In the genomic region with DNA sequence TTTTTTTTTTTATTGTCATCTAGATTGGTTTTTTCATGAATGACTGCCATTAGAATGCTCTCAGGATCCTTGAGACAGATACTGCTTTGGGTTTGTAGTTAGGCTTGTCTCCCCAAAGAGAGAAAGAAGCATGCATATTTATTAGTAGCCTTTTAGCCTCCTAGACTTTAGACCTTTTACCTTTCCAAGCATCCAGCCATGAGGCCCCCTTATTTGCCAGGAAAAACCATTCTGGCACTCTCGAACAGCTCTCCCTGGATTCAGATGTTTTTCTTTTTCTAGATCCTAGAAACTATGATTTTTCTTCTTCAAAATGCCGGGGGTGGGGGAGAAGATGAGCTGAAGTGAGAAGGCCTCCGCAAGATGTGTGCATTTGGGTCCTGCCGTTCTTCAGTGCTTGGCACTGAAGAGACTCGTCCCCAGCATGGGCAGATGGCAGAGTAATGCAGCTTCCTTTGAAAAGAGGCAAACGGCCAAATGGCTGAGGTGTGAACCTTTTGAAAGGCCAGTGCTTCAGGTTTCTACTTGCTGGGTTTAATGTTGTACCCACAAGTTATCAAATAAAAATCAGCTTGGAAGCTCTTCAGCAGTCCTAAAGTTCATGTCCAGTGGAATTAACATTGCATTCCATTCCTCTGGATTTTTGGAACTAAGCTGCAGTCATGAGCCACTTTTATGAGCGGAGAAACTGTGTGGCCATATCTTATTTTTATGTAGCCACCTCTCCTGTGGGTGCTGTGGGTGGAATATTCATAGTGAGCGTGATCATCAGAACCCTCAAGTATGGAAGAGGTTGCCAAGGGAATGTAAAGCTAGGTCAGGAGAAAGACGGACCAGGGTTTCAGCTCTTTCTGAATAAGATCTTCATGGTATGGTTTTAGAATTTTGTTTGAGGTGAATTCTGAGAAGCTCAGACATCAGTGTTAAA, we compare ENCODE assay signal across 1 cellular context.
TF ChIP-seq lines count a peak whose summit lies in the region.

No MANE protein-coding gene starts in this region.

TF ChIP-seq in IMR-90, 13 proteins besides CTCF, POLR2A, EP300 and RAD21:
- no peak for TF ChIP-seq BHLHE40 (IDR thresholded peaks at IDR 0.05; ENCODE audit: low read depth, low read length)
